ENCODE assay signal across 20 cellular contexts in genomic region chr10:114256822-114257221, GRCh38. TPM values are rescaled to one million over a fixed set of nuclear protein-coding genes. Genes with fewer than 3 reads are reported as not detected.
"Had no signal": no experiment of that assay in that cellular context is flagged by ENCODE, and none has a peak within 500 bp of the region (broad histone marks: within the 10 kb centered on the region; RNA-seq: fewer than 3 reads in every experiment).

No MANE protein-coding gene starts in this region.

- H3K4me3 ChIP-seq: ascending aorta, breast epithelium, coronary artery, gastrocnemius medialis, heart left ventricle, left lung, ovary, right lobe of liver, testis, upper lobe of right lung had no signal

- H3K4me1 ChIP-seq: ascending aorta, breast epithelium, right lobe of liver, testis had no signal

- H3K27ac ChIP-seq: ascending aorta, breast epithelium, coronary artery, gastrocnemius medialis, heart left ventricle, ovary, right lobe of liver, testis had no signal

- H3K36me3 ChIP-seq: ascending aorta, breast epithelium, gastrocnemius medialis, heart left ventricle, left lung, ovary, right lobe of liver, upper lobe of right lung had no signal

- DNase-seq: activated CD4-positive, alpha-beta memory T cell treated with anti-CD3 and anti-CD28 coated beads for 36 hours; activated CD4-positive, alpha-beta T cell treated with anti-CD3 and anti-CD28 coated beads for 36 hours; activated CD8-positive, alpha-beta memory T cell treated with anti-CD3 and anti-CD28 coated beads, Interleukin-2, amount 10 ng/mL, durations not matched to agents 7 days and 5 days; activated naive CD4-positive, alpha-beta T cell; gastrocnemius medialis; heart left ventricle; kidney; left lung; mammary epithelial cell; naive thymus-derived CD8-positive, alpha-beta T cell; ovary; right lobe of liver; small intestine; stimulated activated CD4-positive, alpha-beta T cell treated with anti-CD3 and anti-CD28 coated beads, Interleukin-4, amount 100 ng/mL, for 1 hour; testis had no signal

- H3K9me3 ChIP-seq: ascending aorta, breast epithelium, gastrocnemius medialis, heart left ventricle, left lung, ovary, right lobe of liver, testis, upper lobe of right lung had no signal

- H3K27me3 ChIP-seq: ascending aorta, breast epithelium, gastrocnemius medialis, heart left ventricle, left lung, ovary, right lobe of liver, testis, upper lobe of right lung had no signal

- ATAC-seq: activated CD4-positive, alpha-beta T cell treated with anti-CD3 and anti-CD28 coated beads for 36 hours; activated CD8-positive, alpha-beta memory T cell treated with anti-CD3 and anti-CD28 coated beads, Interleukin-2, amount 10 ng/mL, durations not matched to agents 7 days and 5 days; gastrocnemius medialis; left lung; naive thymus-derived CD8-positive, alpha-beta T cell; right lobe of liver; upper lobe of right lung; WTC11 had no signal

RNA-seq across cellular contexts. Expression of gene VWA2, which starts 17.8 kb away (rescaled TPM):
- total RNA-seq: activated CD4-positive, alpha-beta T cell treated with anti-CD3 and anti-CD28 coated beads for 36 hours; activated CD8-positive, alpha-beta memory T cell treated with anti-CD3 and anti-CD28 coated beads, Interleukin-2, amount 10 ng/mL, durations not matched to agents 7 days and 5 days; ascending aorta; naive thymus-derived CD8-positive, alpha-beta T cell had no signal
